9 cellular contexts compared by ENCODE assay signal in the genomic region with DNA sequence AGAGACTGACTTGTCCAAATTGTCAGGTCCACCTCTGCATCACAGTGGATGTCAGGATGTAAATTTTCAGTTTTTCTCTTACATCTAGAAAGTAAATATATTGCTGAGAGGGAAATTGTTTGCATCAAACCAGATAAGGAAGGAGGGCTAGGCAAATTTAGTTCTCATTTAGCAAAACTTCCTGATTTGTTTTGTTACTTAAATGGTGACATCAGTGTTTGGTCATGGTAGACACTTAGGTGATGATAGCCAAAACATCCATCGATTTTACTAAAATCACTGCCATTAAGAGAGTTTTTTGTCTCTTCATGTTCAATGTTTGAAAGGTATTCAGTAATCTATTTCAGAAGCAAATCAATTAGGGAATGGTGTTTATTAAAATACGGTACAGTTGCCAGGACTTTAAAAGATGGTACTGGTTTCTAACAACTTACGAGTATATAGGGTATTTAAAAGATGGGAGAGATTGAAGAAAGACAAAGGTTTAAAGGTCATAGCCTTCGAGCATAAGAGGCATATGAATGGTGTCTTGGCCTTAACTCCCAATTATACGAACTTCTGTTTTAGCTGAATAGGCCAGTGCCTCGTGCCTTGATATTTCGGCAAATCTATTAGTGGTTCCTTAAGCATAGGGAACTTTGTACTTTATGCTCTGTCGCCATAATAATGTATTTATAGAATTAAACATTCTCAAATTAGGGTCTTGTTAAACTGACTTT. TPM values are rescaled to one million over a fixed set of nuclear protein-coding genes. Genes with fewer than 3 reads are reported as not detected.
DNase-seq lines count a peak whose midpoint lies in the region; ATAC-seq and TF ChIP-seq lines count a peak whose summit lies in the region.
"Had no signal": no experiment of that assay in that cellular context is flagged by ENCODE, and none has a peak within 500 bp of the region (broad histone marks: within the 10 kb centered on the region; RNA-seq: fewer than 3 reads in every experiment).

No MANE protein-coding gene starts in this region.

- H3K4me1 Mint-ChIP-seq in CD4-positive, alpha-beta T cell (ENCODE audit: low read depth), result peaks cover 46% of the 10 kb centered on the region

- H4K20me1 ChIP-seq in neural cell (ENCODE audit: insufficient read depth), result no peaks in the 10 kb centered on the region

- no peak for TF ChIP-seq CTCF in CD4-positive, alpha-beta T cell (IDR thresholded peaks at IDR 0.05)
- TF ChIP-seq CTCF in colonic mucosa (IDR thresholded peaks at IDR 0.05) (no peak), neural cell (IDR thresholded peaks at IDR 0.05; ENCODE audit: poor library complexity, severe bottlenecking) (no peak)

- H3F3A ChIP-seq in neural cell (ENCODE audit: insufficient read depth, low read length, poor library complexity, severe bottlenecking), result no peaks in the 10 kb centered on the region

- H3K27me3 ChIP-seq in CD4-positive, alpha-beta T cell (ENCODE audit: control insufficient read depth, insufficient read depth, low read length), result no peaks in the 10 kb centered on the region
- no peaks in the 10 kb centered on the region for H3K27me3 ChIP-seq in colonic mucosa
- H3K27me3 ChIP-seq in neural cell (ENCODE audit: insufficient read depth, low read depth, low read length), result no peaks in the 10 kb centered on the region

- no peaks in the 10 kb centered on the region for H3K9me2 ChIP-seq in neural cell (ENCODE audit: insufficient read depth, low read length)

- peak overlapping the region; percentile 95 for H3K4me3 Mint-ChIP-seq in CD4-positive, alpha-beta T cell

- no peak for DNase-seq in CD4-positive, alpha-beta T cell
- DNase-seq in NAMALWA (ENCODE audit: low spot score), result peak; percentile 24
- no peak for DNase-seq in colonic mucosa
- no peak for DNase-seq in NCI-H345 (lab: John Stamatoyannopoulos, UW)
- no peak for DNase-seq in NCI-H2196 treated with DMSO at 0.1 percent for 48 hours (lab: John Stamatoyannopoulos, UW; ENCODE audit: unreplicated experiment)
- no peak for DNase-seq in T-helper 9 cell
- DNase-seq: cerebellar nuclear complex had no signal

- TF ChIP-seq RAD21 in neural cell (conservative IDR thresholded peaks at IDR 0.05), result no peak

- CTCF ChIA-PET in CD4-positive, alpha-beta T cell (lab: Charles Lee), result interaction anchor here (1.1 to 4.3 kb wide), 7 partner anchors 7 to 333 kb away, joined by 3 to 31 read pairs (median 6); a partner anchor contains a TSS

- POLR2A ChIA-PET in CD4-positive, alpha-beta T cell (lab: Charles Lee), result interaction anchor here (1.2 to 6.5 kb wide), 8 partner anchors 11 to 1209 kb away, joined by 4 to 231 read pairs (median 15); a partner anchor contains a TSS

- H2AFZ ChIP-seq in neural cell (ENCODE audit: low read depth, low read length), result no peak overlapping the region

- no peaks in the 10 kb centered on the region for H3K27me3 Mint-ChIP-seq in CD4-positive, alpha-beta T cell

- intact Hi-C loops in CD4-positive, alpha-beta T cell (cut with DNase I, micrococcal nuclease), result loop anchor here in 1 of 2 experiments (10.0 kb wide), 1 partner anchor 1207 kb away; a partner anchor contains a TSS
- intact Hi-C loops in colonic mucosa (cut with DNase I), result no loop called here

- H3K79me2 ChIP-seq in neural cell (replicated peaks; ENCODE audit: insufficient read depth, low read length), result peaks cover 31% of the 10 kb centered on the region

- no peaks in the 10 kb centered on the region for H3K9me3 Mint-ChIP-seq in CD4-positive, alpha-beta T cell

- H3K4me3 ChIP-seq in colonic mucosa (peak overlapping the region; percentile 60), neural cell (ENCODE audit: low read length) (peak overlapping the region; percentile 91)

- ATAC-seq in CD4-positive, alpha-beta T cell (ENCODE audit: poor library complexity), result no peak
- ATAC-seq in HG03025 (IDR thresholded peaks at IDR 0.05; ENCODE audit: low FRiP score, unreplicated experiment), result no peak

- peaks cover 4% of the 10 kb centered on the region for H3K4me1 ChIP-seq in colonic mucosa

- peaks cover 18% of the 10 kb centered on the region for H3K36me3 Mint-ChIP-seq in CD4-positive, alpha-beta T cell (ENCODE audit: low read depth)

- no peaks in the 10 kb centered on the region for H3K36me3 ChIP-seq in colonic mucosa
- H3K36me3 ChIP-seq in neural cell (ENCODE audit: insufficient read depth, low read length), result no peaks in the 10 kb centered on the region

- H3K4me2 ChIP-seq in neural cell (ENCODE audit: low read length), result peak overlapping the region; percentile 66

- TF ChIP-seq EP300 in neural cell (conservative IDR thresholded peaks at IDR 0.05; ENCODE audit: poor library complexity, severe bottlenecking), result no peak

- H3K27ac Mint-ChIP-seq in CD4-positive, alpha-beta T cell, result peak overlapping the region; percentile 93

- H3K9ac ChIP-seq in colonic mucosa (ENCODE audit: low read depth in 2 of 2, low read length in 2 of 2) (peak overlapping the region; percentile 16 to 81), neural cell (ENCODE audit: low read length) (no peak overlapping the region)

- H3K9me3 ChIP-seq in CD4-positive, alpha-beta T cell (ENCODE audit: control insufficient read depth, low read length), result no peaks in the 10 kb centered on the region
- no peaks in the 10 kb centered on the region for H3K9me3 ChIP-seq in colonic mucosa
- no peaks in the 10 kb centered on the region for H3K9me3 ChIP-seq in neural cell (ENCODE audit: low read length)

- H3K27ac ChIP-seq in CD4-positive, alpha-beta T cell (ENCODE audit: low read depth, low read length), result peak overlapping the region; percentile 95
- H3K27ac ChIP-seq in colonic mucosa (peak overlapping the region; percentile 96), neural cell (ENCODE audit: low read length) (no peak overlapping the region)

TF ChIP-seq in neural cell, 6 proteins besides CTCF, POLR2A, EP300 and RAD21:
- no peak for TF ChIP-seq TAF1 (IDR thresholded peaks at IDR 0.05; ENCODE audit: low read depth)
- no peak for TF ChIP-seq POLR2AphosphoS5 (IDR thresholded peaks at IDR 0.05)
- TF ChIP-seq EZH2 (IDR thresholded peaks at IDR 0.05; ENCODE audit: borderline replicate concordance, insufficient read depth, low read length, poor library complexity, severe bottlenecking), result no peak
- TF ChIP-seq, protein P1, sequence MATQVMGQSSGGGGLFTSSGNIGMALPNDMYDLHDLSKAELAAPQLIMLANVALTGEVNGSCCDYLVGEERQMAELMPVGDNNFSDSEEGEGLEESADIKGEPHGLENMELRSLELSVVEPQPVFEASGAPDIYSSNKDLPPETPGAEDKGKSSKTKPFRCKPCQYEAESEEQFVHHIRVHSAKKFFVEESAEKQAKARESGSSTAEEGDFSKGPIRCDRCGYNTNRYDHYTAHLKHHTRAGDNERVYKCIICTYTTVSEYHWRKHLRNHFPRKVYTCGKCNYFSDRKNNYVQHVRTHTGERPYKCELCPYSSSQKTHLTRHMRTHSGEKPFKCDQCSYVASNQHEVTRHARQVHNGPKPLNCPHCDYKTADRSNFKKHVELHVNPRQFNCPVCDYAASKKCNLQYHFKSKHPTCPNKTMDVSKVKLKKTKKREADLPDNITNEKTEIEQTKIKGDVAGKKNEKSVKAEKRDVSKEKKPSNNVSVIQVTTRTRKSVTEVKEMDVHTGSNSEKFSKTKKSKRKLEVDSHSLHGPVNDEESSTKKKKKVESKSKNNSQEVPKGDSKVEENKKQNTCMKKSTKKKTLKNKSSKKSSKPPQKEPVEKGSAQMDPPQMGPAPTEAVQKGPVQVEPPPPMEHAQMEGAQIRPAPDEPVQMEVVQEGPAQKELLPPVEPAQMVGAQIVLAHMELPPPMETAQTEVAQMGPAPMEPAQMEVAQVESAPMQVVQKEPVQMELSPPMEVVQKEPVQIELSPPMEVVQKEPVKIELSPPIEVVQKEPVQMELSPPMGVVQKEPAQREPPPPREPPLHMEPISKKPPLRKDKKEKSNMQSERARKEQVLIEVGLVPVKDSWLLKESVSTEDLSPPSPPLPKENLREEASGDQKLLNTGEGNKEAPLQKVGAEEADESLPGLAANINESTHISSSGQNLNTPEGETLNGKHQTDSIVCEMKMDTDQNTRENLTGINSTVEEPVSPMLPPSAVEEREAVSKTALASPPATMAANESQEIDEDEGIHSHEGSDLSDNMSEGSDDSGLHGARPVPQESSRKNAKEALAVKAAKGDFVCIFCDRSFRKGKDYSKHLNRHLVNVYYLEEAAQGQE (IDR thresholded peaks at IDR 0.05; ENCODE audit: borderline replicate concordance), result no peak
- no peak for TF ChIP-seq SMC3 (conservative IDR thresholded peaks at IDR 0.05; ENCODE audit: poor library complexity)
- TF ChIP-seq MXI1 (conservative IDR thresholded peaks at IDR 0.05; ENCODE audit: poor library complexity, severe bottlenecking), result no peak

RNA-seq across cellular contexts. Expression of a gene that starts 3.0 kb away (rescaled TPM):
- 10 to 100 TPM; 53.8 to 54.1 TPM for total RNA-seq in CD4-positive, alpha-beta T cell
- 10 to 100 TPM; 19.6 to 20.1 TPM for total RNA-seq in colonic mucosa
- polyA plus RNA-seq in neural cell, result 8.4 and 8.9 TPM in 2 replicates
- polyA minus RNA-seq in neural cell, result 17.7 and 22.2 TPM in 2 replicates

RNA-seq across cellular contexts. Expression of a gene that starts 57.7 kb away (rescaled TPM):
- total RNA-seq in CD4-positive, alpha-beta T cell, result 10 to 100 TPM; 16.2 to 18.1 TPM
- total RNA-seq in colonic mucosa, result 1 to 10 TPM; 3.0 to 8.7 TPM
- 0.32 TPM in 1 of 2 replicates, not detected in the other for polyA plus RNA-seq in neural cell
- polyA minus RNA-seq in neural cell, result not detected in 2 replicates
